2 cellular contexts compared by ENCODE assay signal in the genomic region with DNA sequence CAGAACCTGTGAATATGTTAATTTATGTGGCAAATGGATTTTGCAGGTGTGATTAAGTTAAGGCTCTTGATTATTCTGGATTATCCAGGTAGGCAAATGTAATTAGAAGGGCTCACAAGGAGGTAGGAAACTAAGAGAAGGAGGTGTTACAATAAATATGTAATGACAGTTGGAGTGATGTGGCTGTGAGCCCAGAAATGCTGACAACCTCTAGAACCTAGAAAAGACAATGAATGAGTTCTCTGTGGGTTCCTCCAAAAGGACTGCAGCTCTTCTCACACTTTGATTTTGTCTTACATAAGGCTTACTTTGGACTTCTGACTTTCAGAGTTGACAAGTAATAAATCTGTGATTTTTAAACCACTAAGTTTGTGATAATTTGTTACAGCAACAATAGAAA.
A peak's percentile ranks its signal among the peaks of the same experiment; 100 is the strongest.
TF ChIP-seq lines count a peak whose summit lies in the region.

No MANE protein-coding gene starts in this region.

TF ChIP-seq in GM23338, 12 proteins besides CTCF, POLR2A, EP300 and RAD21 (continued from another document):
- TF ChIP-seq ZNF462 (CRISPR knock-in tag; IDR thresholded peaks at IDR 0.05): no peak
- no peak for TF ChIP-seq ETS1 (IDR thresholded peaks at IDR 0.05)
- TF ChIP-seq ZNF114 (CRISPR knock-in tag; IDR thresholded peaks at IDR 0.05): no peak
- peak; percentile 82 for TF ChIP-seq POLR2AphosphoS5 (IDR thresholded peaks at IDR 0.05; ENCODE audit: low read depth)
- no peak for TF ChIP-seq JUNB (IDR thresholded peaks at IDR 0.05; ENCODE audit: unreplicated experiment)
- TF ChIP-seq NANOG (IDR thresholded peaks at IDR 0.05; ENCODE audit: borderline replicate concordance): no peak

TF ChIP-seq in WTC11, 78 proteins besides CTCF, POLR2A, EP300 and RAD21 (continued from another document):
- TF ChIP-seq, protein P1, sequence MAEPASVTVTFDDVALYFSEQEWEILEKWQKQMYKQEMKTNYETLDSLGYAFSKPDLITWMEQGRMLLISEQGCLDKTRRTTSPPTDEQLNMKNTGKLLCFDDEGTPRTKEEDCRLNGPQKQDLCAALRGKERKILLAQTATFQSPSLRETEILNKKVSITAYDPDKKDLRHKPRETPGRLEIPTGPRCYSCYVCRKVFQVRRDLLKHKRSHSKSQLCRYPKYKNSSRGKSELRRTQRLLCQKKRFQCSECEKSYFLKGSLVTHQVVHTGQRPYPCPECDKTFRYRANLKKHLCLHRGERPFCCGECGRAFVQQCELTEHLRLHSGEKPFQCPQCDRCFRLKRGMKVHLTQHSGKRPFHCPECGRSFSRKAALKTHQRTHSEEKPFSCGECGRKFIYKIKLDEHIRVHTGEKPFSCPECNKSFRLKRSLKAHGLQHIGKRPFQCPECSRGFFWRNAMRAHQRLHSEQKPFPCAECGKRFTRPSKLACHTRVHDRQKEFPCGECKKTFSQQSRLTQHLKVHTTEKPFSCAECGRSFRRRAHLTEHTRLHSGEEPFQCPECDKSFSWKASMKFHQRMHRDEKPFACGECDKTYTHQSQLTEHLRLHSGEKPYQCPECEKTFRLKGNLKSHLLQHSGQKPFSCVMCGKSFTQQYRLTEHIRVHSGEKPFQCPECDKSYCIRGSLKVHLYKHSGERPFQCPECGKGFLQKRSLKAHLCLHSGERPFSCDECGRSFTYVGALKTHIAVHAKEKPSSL (CRISPR knock-in tag; conservative IDR thresholded peaks at IDR 0.05): peak; percentile 25
- TF ChIP-seq TCF7 (CRISPR knock-in tag; IDR thresholded peaks at IDR 0.05; ENCODE audit: low read depth): no peak
- TF ChIP-seq GABPB1 (CRISPR knock-in tag; IDR thresholded peaks at IDR 0.05): no peak
